Comparison of ENCODE assay signal across 24 cellular contexts in the genomic region with DNA sequence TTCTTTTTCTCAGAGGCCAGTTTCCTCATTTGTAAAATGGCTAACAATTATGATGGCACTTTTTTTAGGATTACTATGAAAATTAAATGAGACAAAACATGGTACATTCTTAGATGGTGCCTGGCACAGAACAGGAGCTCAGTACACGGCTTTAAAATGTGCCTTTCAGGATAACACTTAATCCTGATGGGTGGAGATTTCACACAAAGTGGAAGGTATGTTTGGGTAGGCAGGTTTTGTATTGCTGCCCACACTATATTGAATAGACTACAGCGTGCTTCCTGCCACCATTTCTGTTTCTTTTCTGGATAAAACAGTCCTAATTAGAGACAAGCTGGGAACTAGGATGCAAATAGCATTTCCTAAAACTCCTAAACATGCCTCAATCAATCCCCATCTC.
"Had no signal": no experiment of that assay in that cellular context is flagged by ENCODE, and none has a peak within 500 bp of the region (broad histone marks: within the 10 kb centered on the region; RNA-seq: fewer than 3 reads in every experiment).

No MANE protein-coding gene starts in this region.

- H3K4me3 ChIP-seq: cardiac muscle cell had no signal

- H3K36me3 ChIP-seq: brain microvascular endothelial cell, cardiac muscle cell had no signal

- H3K27ac ChIP-seq: brain microvascular endothelial cell, cardiac muscle cell had no signal

- DNase-seq: activated CD4-positive, alpha-beta T cell treated with anti-CD3 and anti-CD28 coated beads for 48 hours; activated CD4-positive, alpha-beta T cell treated with anti-CD3 and anti-CD28 coated beads, Interleukin-2, amount 50 U/mL, for 4 hours; activated CD4-positive, CD25-positive, alpha-beta regulatory T cell treated with anti-CD3 and anti-CD28 coated beads, Interleukin-2, amount 50 U/mL, for 72 hours; activated CD8-positive, alpha-beta memory T cell treated with anti-CD3 and anti-CD28 coated beads, Interleukin-2, amount 50 U/mL, for 48 hours; activated CD8-positive, alpha-beta T cell treated with anti-CD3 and anti-CD28 coated beads, Interleukin-2, amount 10 ng/mL, durations not matched to agents 7 days and 5 days; activated effector memory CD4-positive, alpha-beta T cell treated with Interleukin-2 at 50 U/mL for 16 hours; activated naive CD4-positive, alpha-beta T cell treated with Interleukin-2 at 50 U/mL for 16 hours; activated T-cell treated with anti-CD3 and anti-CD28 coated beads, Interleukin-2, amount 50 U/mL, for 1 hour; brain microvascular endothelial cell; Kasumi-1; KBM-7; NCI-H1048; NCI-H187 treated with DMSO at 0.1 percent for 48 hours; NCI-H2107; NCI-H2171 treated with DMSO at 0.1 percent for 48 hours; NCI-H345; NCI-H510A; NCI-H526 treated with DMSO at 0.1 percent for 48 hours; NCI-H82; OCI-M1; SHP77 treated with DMSO at 0.1 percent for 48 hours; T-helper 17 cell; T-helper 9 cell had no signal

- H3K27me3 ChIP-seq: brain microvascular endothelial cell, cardiac muscle cell had no signal
